Comparison of ENCODE assay signal across 1 cellular context in the genomic region with DNA sequence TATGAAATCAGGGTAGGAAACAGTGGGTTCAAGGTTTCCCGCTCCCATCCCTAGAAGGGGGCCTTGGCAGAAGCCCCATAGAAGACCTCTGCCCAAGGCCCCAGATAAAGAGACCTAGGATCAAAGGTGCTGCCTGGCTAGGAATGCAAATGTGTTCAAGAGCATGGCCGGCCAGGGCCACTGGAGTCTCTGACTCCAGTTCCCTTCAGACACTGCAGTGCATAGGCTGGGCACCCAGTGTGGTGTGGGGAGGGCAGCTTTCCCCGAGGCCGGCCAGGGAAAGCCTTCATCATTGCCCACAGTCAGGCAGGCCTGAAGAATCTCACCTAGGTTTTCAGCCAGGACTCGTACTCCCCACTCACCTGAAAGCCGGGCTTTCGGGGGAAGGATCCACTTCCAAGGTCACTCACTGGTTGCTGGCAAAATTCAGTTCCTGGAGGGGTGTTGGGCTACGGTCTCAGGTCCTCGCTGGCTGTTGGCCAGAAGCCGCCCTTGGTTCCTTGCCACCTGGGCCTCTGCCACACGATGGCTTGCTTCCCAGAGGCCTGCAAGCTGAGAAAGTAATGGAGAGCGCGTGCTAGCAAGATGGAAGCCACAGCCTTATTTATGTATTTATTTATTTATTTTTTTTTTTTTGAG.
TF ChIP-seq lines count a peak whose summit lies in the region.

No MANE protein-coding gene starts in this region.

TF ChIP-seq in H1, 55 proteins besides CTCF, POLR2A, EP300 and RAD21:
- TF ChIP-seq TEAD4 (IDR thresholded peaks at IDR 0.05; ENCODE audit: low read depth, low read length) (no peak), MAFK (IDR thresholded peaks at IDR 0.05; ENCODE audit: low read depth, low read length) (no peak)
TF ChIP-seq in H1: peak in this region for 0.
